8 cellular contexts compared by ENCODE assay signal in genomic region chr3:79019137-79019923, GRCh38.
DNase-seq lines count a peak whose midpoint lies in the region; ATAC-seq, FAIRE-seq and TF ChIP-seq lines count a peak whose summit lies in the region.

No MANE protein-coding gene starts in this region.

- H3K4me3 Mint-ChIP-seq in T-helper 1 cell treated with Interleukin-12 subunit alpha and Interleukin-12 subunit beta and Interleukin-4 antibody, amounts not matched to agents 30 μg/mL and 1 μg/mL, for 36 hours = peak overlapping the region; percentile 51

- DNase-seq in T-helper 1 cell = no peak
- DNase-seq in HS-5 (ENCODE audit: low read depth) = peak; percentile 82
- peak; percentile 79 for DNase-seq in OCI-M1 (lab: John Stamatoyannopoulos, UW)
- peak; percentile 86 for DNase-seq in bronchial epithelial cell (ENCODE audit: low read depth)
- peak; percentile 86 for DNase-seq in sciatic nerve (ENCODE audit: low spot score)

- peaks cover 26% of the 10 kb centered on the region for H3K4me1 ChIP-seq in iPS-18a (ENCODE audit: control insufficient read depth, low read depth, low read length)

- H3K27me3 ChIP-seq in bronchial epithelial cell (ENCODE audit: control insufficient read depth, insufficient read depth, low read length) (no peaks in the 10 kb centered on the region), iPS-18a (ENCODE audit: control insufficient read depth, insufficient read depth, low read length) (no peaks in the 10 kb centered on the region)

- intact Hi-C loops in sciatic nerve (cut with DNase I) = no loop called here

- H3K36me3 ChIP-seq in bronchial epithelial cell (ENCODE audit: control insufficient read depth, insufficient read depth, low read length) (no peaks in the 10 kb centered on the region), iPS-18a (ENCODE audit: control insufficient read depth, low read depth, low read length) (no peaks in the 10 kb centered on the region)

- peaks cover 2% of the 10 kb centered on the region for H3K4me1 Mint-ChIP-seq in T-helper 1 cell treated with Interleukin-12 subunit alpha and Interleukin-12 subunit beta and Interleukin-4 antibody, amounts not matched to agents 30 μg/mL and 1 μg/mL, for 36 hours (ENCODE audit: low read depth)

- peak overlapping the region; percentile 97 for H3K27ac ChIP-seq in iPS-18a (ENCODE audit: low read length)

- no peaks in the 10 kb centered on the region for H3K9me3 ChIP-seq in iPS-18a (ENCODE audit: control insufficient read depth, low read depth, low read length)

- peaks cover 2% of the 10 kb centered on the region for H3K36me3 Mint-ChIP-seq in T-helper 1 cell treated with Interleukin-12 subunit alpha and Interleukin-12 subunit beta and Interleukin-4 antibody, amounts not matched to agents 30 μg/mL and 1 μg/mL, for 36 hours (ENCODE audit: low read depth)

- peak; percentile 22 for TF ChIP-seq CTCF in bronchial epithelial cell (IDR thresholded peaks at IDR 0.05; ENCODE audit: insufficient read depth, low read length, severe bottlenecking)

- ATAC-seq in sciatic nerve (peak; percentile 95), GM21526 (IDR thresholded peaks at IDR 0.05; ENCODE audit: low FRiP score, unreplicated experiment) (no peak)

- H3K4me3 ChIP-seq in bronchial epithelial cell (ENCODE audit: low read depth, low read length) = peak overlapping the region; percentile 74
- peak overlapping the region; percentile 92 for H3K4me3 ChIP-seq in iPS-18a (ENCODE audit: low read length)

- peak overlapping the region; percentile 90 for H3K9ac ChIP-seq in iPS-18a (ENCODE audit: low read length)

- no peaks in the 10 kb centered on the region for H3K9me3 Mint-ChIP-seq in T-helper 1 cell treated with Interleukin-12 subunit alpha and Interleukin-12 subunit beta and Interleukin-4 antibody, amounts not matched to agents 30 μg/mL and 1 μg/mL, for 36 hours

- FAIRE-seq in bronchial epithelial cell (lab: Jason Lieb, UNC) = peak; percentile 62

- peaks cover 7% of the 10 kb centered on the region for H3K27me3 Mint-ChIP-seq in T-helper 1 cell treated with Interleukin-12 subunit alpha and Interleukin-12 subunit beta and Interleukin-4 antibody, amounts not matched to agents 30 μg/mL and 1 μg/mL, for 36 hours (ENCODE audit: low read depth)

- no peak overlapping the region for H3K27ac Mint-ChIP-seq in T-helper 1 cell treated with Interleukin-12 subunit alpha and Interleukin-12 subunit beta and Interleukin-4 antibody, amounts not matched to agents 30 μg/mL and 1 μg/mL, for 36 hours

Comparison
In these comparisons a context has a peak if more than half of its experiments do, and no peak if none do; other contexts are left out.
1. DNase-seq: peak in HS-5 (single experiment), OCI-M1 (single experiment), bronchial epithelial cell (single experiment) and sciatic nerve (single experiment); none in T-helper 1 cell (0 of 5).